ENCODE assay signal across 1 cellular context in the genomic region with DNA sequence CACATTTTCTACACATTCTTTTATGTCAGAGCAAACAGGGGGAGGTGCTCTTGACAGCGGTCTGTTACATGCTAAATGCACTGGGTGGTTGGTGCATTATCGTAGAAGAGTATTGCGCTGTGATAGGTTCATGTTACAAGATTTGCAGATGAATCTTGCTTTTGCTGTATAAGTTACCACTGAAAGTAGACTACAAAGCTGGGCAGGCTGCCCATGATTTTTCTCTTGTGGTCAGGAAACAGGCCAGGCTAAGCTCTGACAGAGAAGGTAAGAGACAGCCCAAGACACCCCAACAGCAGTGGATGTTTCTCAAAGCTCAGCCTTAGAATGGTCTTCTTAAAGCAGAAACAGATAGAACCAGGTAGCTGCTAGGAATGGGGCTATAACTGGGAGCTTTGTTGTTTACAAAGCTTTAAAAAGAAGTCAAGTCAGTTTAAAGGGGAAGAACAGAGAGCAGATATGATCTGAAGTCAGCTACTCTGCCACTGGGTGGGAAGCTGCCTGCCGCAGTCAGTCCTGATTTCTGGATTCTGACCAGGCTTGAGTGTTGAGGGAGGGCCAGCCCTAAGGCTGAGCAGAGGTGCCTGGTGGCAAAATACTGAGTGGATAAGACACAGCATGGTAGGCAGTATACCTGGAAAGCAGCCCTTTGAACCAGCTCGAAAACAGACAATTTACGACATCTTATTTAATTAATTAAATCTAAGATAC.
TF ChIP-seq lines count a peak whose summit lies in the region.

No MANE protein-coding gene starts in this region.

TF ChIP-seq in GM12878, 131 proteins besides CTCF, POLR2A, EP300 and RAD21 (continued from another document):
- TF ChIP-seq HDGF (IDR thresholded peaks at IDR 0.05) = no peak
- no peak for TF ChIP-seq RELA (IDR thresholded peaks at IDR 0.05; ENCODE audit: borderline replicate concordance, partially characterized antibody)
- no peak for TF ChIP-seq RAD51 (IDR thresholded peaks at IDR 0.05)
